19 cellular contexts compared by ENCODE assay signal in the genomic region with DNA sequence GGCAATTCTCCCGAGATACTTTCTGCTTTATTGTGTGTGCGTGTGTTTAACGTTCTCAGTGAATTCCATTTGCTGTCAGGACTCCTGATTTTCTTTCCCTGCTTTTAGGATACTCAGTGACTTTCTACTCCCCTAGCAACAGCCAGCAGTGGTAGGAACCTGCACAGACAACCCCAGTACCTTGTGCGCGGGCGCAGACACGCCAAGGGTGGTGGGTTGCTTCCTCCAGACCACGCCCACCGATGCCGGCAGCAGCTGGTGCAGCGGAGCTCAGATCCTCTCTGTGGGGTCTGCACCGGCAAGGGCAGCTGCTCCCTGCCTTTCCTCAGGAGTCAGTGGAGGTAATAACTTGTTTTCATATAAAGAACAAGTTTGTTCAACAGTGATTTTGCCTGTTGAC.
DNase-seq lines count a peak whose midpoint lies in the region; ATAC-seq lines count a peak whose summit lies in the region.
"Had no signal": no experiment of that assay in that cellular context is flagged by ENCODE, and none has a peak within 500 bp of the region (broad histone marks: within the 10 kb centered on the region; RNA-seq: fewer than 3 reads in every experiment).

No MANE protein-coding gene starts in this region.

- H3K27me3 Mint-ChIP-seq in activated CD4-positive, alpha-beta memory T cell treated with anti-CD3 and anti-CD28 coated beads, Interleukin-2, amount 10 ng/mL, durations not matched to agents 7 days and 5 days: no peaks in the 10 kb centered on the region
- H3K27me3 Mint-ChIP-seq: activated naive CD8-positive, alpha-beta T cell treated with anti-CD3 and anti-CD28 coated beads for 36 hours; CD4-positive, alpha-beta memory T cell; memory B cell; stimulated activated memory B cell treated with anti-CD40 and anti-IgM and Interleukin-4, amounts not matched to agents 10 μg/mL and 1 μg/mL and 100 μg/mL, for 72 hours had no signal

- no peaks in the 10 kb centered on the region for H3K9me3 ChIP-seq in SJCRH30 (replicated peaks)
- H3K9me3 ChIP-seq in iPS-18c (ENCODE audit: control insufficient read depth, insufficient read depth, low read length): peaks cover 2% of the 10 kb centered on the region
- H3K9me3 ChIP-seq: transverse colon had no signal

- CTCF ChIA-PET in activated CD4-positive, alpha-beta memory T cell treated with anti-CD3 and anti-CD28 coated beads, Interleukin-2, amount 10 ng/mL, durations not matched to agents 7 days and 5 days (lab: Charles Lee): no interaction called here

- H3K27me3 ChIP-seq in SJCRH30: no peaks in the 10 kb centered on the region
- H3K27me3 ChIP-seq: transverse colon had no signal

- POLR2A ChIA-PET in activated CD4-positive, alpha-beta memory T cell treated with anti-CD3 and anti-CD28 coated beads, Interleukin-2, amount 10 ng/mL, durations not matched to agents 7 days and 5 days (lab: Charles Lee): no interaction called here

- H3K36me3 Mint-ChIP-seq in activated CD4-positive, alpha-beta memory T cell treated with anti-CD3 and anti-CD28 coated beads, Interleukin-2, amount 10 ng/mL, durations not matched to agents 7 days and 5 days (ENCODE audit: low read depth): no peaks in the 10 kb centered on the region
- H3K36me3 Mint-ChIP-seq: activated naive CD8-positive, alpha-beta T cell treated with anti-CD3 and anti-CD28 coated beads for 36 hours; CD4-positive, alpha-beta memory T cell; memory B cell; stimulated activated memory B cell treated with anti-CD40 and anti-IgM and Interleukin-4, amounts not matched to agents 10 μg/mL and 1 μg/mL and 100 μg/mL, for 72 hours had no signal

- H3K36me3 ChIP-seq in SJCRH30: no peaks in the 10 kb centered on the region
- H3K36me3 ChIP-seq: transverse colon had no signal

- peaks cover 10% of the 10 kb centered on the region for H3K9me3 Mint-ChIP-seq in activated CD4-positive, alpha-beta memory T cell treated with anti-CD3 and anti-CD28 coated beads, Interleukin-2, amount 10 ng/mL, durations not matched to agents 7 days and 5 days
- H3K9me3 Mint-ChIP-seq: activated naive CD8-positive, alpha-beta T cell treated with anti-CD3 and anti-CD28 coated beads for 36 hours had no signal

- no peak overlapping the region for H3K4me3 ChIP-seq in SJCRH30
- H3K4me3 ChIP-seq in iPS-18c (ENCODE audit: insufficient read depth, low read depth, low read length): peak overlapping the region; percentile 17; the same call in 1 of the 2 replicates
- H3K4me3 ChIP-seq: transverse colon had no signal

- no peak overlapping the region for H3K27ac Mint-ChIP-seq in activated CD4-positive, alpha-beta memory T cell treated with anti-CD3 and anti-CD28 coated beads, Interleukin-2, amount 10 ng/mL, durations not matched to agents 7 days and 5 days
- H3K27ac Mint-ChIP-seq: activated naive CD8-positive, alpha-beta T cell treated with anti-CD3 and anti-CD28 coated beads for 36 hours; CD4-positive, alpha-beta memory T cell; memory B cell; stimulated activated memory B cell treated with anti-CD40 and anti-IgM and Interleukin-4, amounts not matched to agents 10 μg/mL and 1 μg/mL and 100 μg/mL, for 72 hours had no signal

- DNase-seq in NCI-H524 (lab: John Stamatoyannopoulos, UW) (peak; percentile 27 to 68), NCI-H524 treated with DMSO at 0.1 percent for 48 hours (lab: John Stamatoyannopoulos, UW) (no peak), SJCRH30 (peak; percentile 14 to 29), retina (peak; percentile 46)
- no peak for DNase-seq in activated CD4-positive, alpha-beta memory T cell treated with anti-CD3 and anti-CD28 coated beads, Interleukin-2, amount 10 ng/mL, durations not matched to agents 7 days and 5 days
- DNase-seq: activated CD4-positive, alpha-beta T cell treated with anti-CD3 and anti-CD28 coated beads, Interleukin-2, amount 50 U/mL, for 4 hours; activated naive CD8-positive, alpha-beta T cell treated with anti-CD3 and anti-CD28 coated beads for 36 hours; activated T-cell treated with anti-CD3 and anti-CD28 coated beads, Interleukin-2, amount 50 U/mL, for 4 hours; CD4-positive, alpha-beta memory T cell; effector memory CD4-positive, alpha-beta T cell; foreskin fibroblast; HCEC 1CT; NCI-H2171 treated with DMSO at 0.1 percent for 48 hours; transverse colon had no signal

- no peak overlapping the region for H3K27ac ChIP-seq in SJCRH30
- H3K27ac ChIP-seq: transverse colon had no signal

- no peak overlapping the region for H3K4me3 Mint-ChIP-seq in activated CD4-positive, alpha-beta memory T cell treated with anti-CD3 and anti-CD28 coated beads, Interleukin-2, amount 10 ng/mL, durations not matched to agents 7 days and 5 days
- H3K4me3 Mint-ChIP-seq: activated naive CD8-positive, alpha-beta T cell treated with anti-CD3 and anti-CD28 coated beads for 36 hours; activated T-cell treated with anti-CD3 and anti-CD28 coated beads, Interleukin-2, amount 50 U/mL, for 4 hours; CD4-positive, alpha-beta memory T cell; memory B cell; stimulated activated memory B cell treated with anti-CD40 and anti-IgM and Interleukin-4, amounts not matched to agents 10 μg/mL and 1 μg/mL and 100 μg/mL, for 72 hours had no signal

- H3K4me1 Mint-ChIP-seq in activated CD4-positive, alpha-beta memory T cell treated with anti-CD3 and anti-CD28 coated beads, Interleukin-2, amount 10 ng/mL, durations not matched to agents 7 days and 5 days: no peaks in the 10 kb centered on the region
- H3K4me1 Mint-ChIP-seq: activated naive CD8-positive, alpha-beta T cell treated with anti-CD3 and anti-CD28 coated beads for 36 hours; CD4-positive, alpha-beta memory T cell; memory B cell; stimulated activated memory B cell treated with anti-CD40 and anti-IgM and Interleukin-4, amounts not matched to agents 10 μg/mL and 1 μg/mL and 100 μg/mL, for 72 hours had no signal

- ATAC-seq in HG03135 (IDR thresholded peaks at IDR 0.05; ENCODE audit: unreplicated experiment) (no peak), HG02840 (IDR thresholded peaks at IDR 0.05; ENCODE audit: low FRiP score, unreplicated experiment) (no peak)
- ATAC-seq: activated T-cell treated with anti-CD3 and anti-CD28 coated beads, Interleukin-2, amount 50 U/mL, for 4 hours; stimulated activated memory B cell treated with anti-CD40 and anti-IgM and Interleukin-4, amounts not matched to agents 10 μg/mL and 1 μg/mL and 100 μg/mL, for 72 hours had no signal

- no peaks in the 10 kb centered on the region for H3K4me1 ChIP-seq in SJCRH30
- H3K4me1 ChIP-seq: transverse colon had no signal

Comparison
In these comparisons a context has a peak if more than half of its experiments do, and no peak if none do; other contexts are left out.
1. DNase-seq: peak in NCI-H524 (2 of 2), SJCRH30 (2 of 2) and retina (single experiment); none in NCI-H524 treated with DMSO at 0.1 percent for 48 hours (single experiment) and activated CD4-positive, alpha-beta memory T cell treated with anti-CD3 and anti-CD28 coated beads, Interleukin-2, amount 10 ng/mL, durations not matched to agents 7 days and 5 days (single experiment).